ENCODE assay signal across 17 cellular contexts in genomic region chr3:72050048-72050632, GRCh38.
A peak's percentile ranks its signal among the peaks of the same experiment; 100 is the strongest.
DNase-seq lines count a peak whose midpoint lies in the region; ATAC-seq lines count a peak whose summit lies in the region.
"Had no signal": no experiment of that assay in that cellular context is flagged by ENCODE, and none has a peak within 500 bp of the region (broad histone marks: within the 10 kb centered on the region; RNA-seq: fewer than 3 reads in every experiment).

No MANE protein-coding gene starts in this region.

- ATAC-seq in GM21390 (IDR thresholded peaks at IDR 0.05; ENCODE audit: unreplicated experiment), result no peak
- no peak for ATAC-seq in HG02885 (IDR thresholded peaks at IDR 0.05; ENCODE audit: poor library complexity, unreplicated experiment)
- ATAC-seq in HG02588 (IDR thresholded peaks at IDR 0.05; ENCODE audit: unreplicated experiment), result no peak
- ATAC-seq: Right ventricle myocardium inferior had no signal

- DNase-seq in DMS 273 treated with DMSO at 0.1 percent for 48 hours (lab: John Stamatoyannopoulos, UW), result peak; percentile 37
- DNase-seq in LHCN-M2 (ENCODE audit: low read depth), result peak; percentile 45
- DNase-seq in NCI-H774 (lab: John Stamatoyannopoulos, UW), result peak; percentile 2
- peak; percentile 34 for DNase-seq in left kidney (ENCODE audit: low read depth, low spot score)
- no peak for DNase-seq in NCI-H1694 treated with DMSO at 0.1 percent for 48 hours (lab: John Stamatoyannopoulos, UW)
- DNase-seq: Calu3; CD8-positive, alpha-beta memory T cell; DMS53; GDM1; KBM-7; NCI-H187; NCI-H2171; NCI-H345 had no signal
